ENCODE assay signal across 8 cellular contexts in genomic region chrX:11787564-11787963, GRCh38. TPM values are rescaled to one million over a fixed set of nuclear protein-coding genes. Genes with fewer than 3 reads are reported as not detected.
A peak's percentile ranks its signal among the peaks of the same experiment; 100 is the strongest.
DNase-seq lines count a peak whose midpoint lies in the region; ATAC-seq and TF ChIP-seq lines count a peak whose summit lies in the region.

No MANE protein-coding gene starts in this region.

- no peaks in the 10 kb centered on the region for H3K9me3 ChIP-seq in thoracic aorta

- H3K36me3 ChIP-seq in GM06990 (ENCODE audit: control insufficient read depth, insufficient read depth, low read length) (no peaks in the 10 kb centered on the region), thoracic aorta (no peaks in the 10 kb centered on the region)

- no peaks in the 10 kb centered on the region for H3K27me3 Mint-ChIP-seq in activated T-helper 2 cell treated with anti-CD3 and anti-CD28 coated beads, Interferon-gamma antibody, Interleukin-2, Interleukin-4, amounts not matched to agents 10 μg/mL and 5 μg/mL and 100 μg/mL, durations not matched to agents 14 hours and 24 hours and 36 hours (ENCODE audit: low read depth)

- TF ChIP-seq CTCF in GM06990 (IDR thresholded peaks at IDR 0.05; ENCODE audit: insufficient read depth, low read length, poor library complexity, severe bottlenecking) (peak; percentile 68), thoracic aorta (IDR thresholded peaks at IDR 0.05) (peak; percentile 41)

- intact Hi-C loops in activated T-helper 2 cell treated with anti-CD3 and anti-CD28 coated beads, Interferon-gamma antibody, Interleukin-2, Interleukin-4, amounts not matched to agents 10 μg/mL and 5 μg/mL and 100 μg/mL, durations not matched to agents 14 hours and 24 hours and 36 hours (cut with micrococcal nuclease), result loop anchor here (1.0 kb wide), 1 partner anchor 121 kb away; no protein-coding TSS in a partner anchor

- peaks cover 13% of the 10 kb centered on the region for H3K4me1 Mint-ChIP-seq in activated T-helper 2 cell treated with anti-CD3 and anti-CD28 coated beads, Interferon-gamma antibody, Interleukin-2, Interleukin-4, amounts not matched to agents 10 μg/mL and 5 μg/mL and 100 μg/mL, durations not matched to agents 14 hours and 24 hours and 36 hours (ENCODE audit: low read depth)

- no peaks in the 10 kb centered on the region for H3K9me3 Mint-ChIP-seq in activated T-helper 2 cell treated with anti-CD3 and anti-CD28 coated beads, Interferon-gamma antibody, Interleukin-2, Interleukin-4, amounts not matched to agents 10 μg/mL and 5 μg/mL and 100 μg/mL, durations not matched to agents 14 hours and 24 hours and 36 hours

- no peaks in the 10 kb centered on the region for H3K36me3 Mint-ChIP-seq in activated T-helper 2 cell treated with anti-CD3 and anti-CD28 coated beads, Interferon-gamma antibody, Interleukin-2, Interleukin-4, amounts not matched to agents 10 μg/mL and 5 μg/mL and 100 μg/mL, durations not matched to agents 14 hours and 24 hours and 36 hours (ENCODE audit: low read depth)

- ATAC-seq in thoracic aorta (ENCODE audit: insufficient number of reproducible peaks, low FRiP score, low read depth), result no peak
- no peak for ATAC-seq in GM18909 (IDR thresholded peaks at IDR 0.05; ENCODE audit: poor library complexity, unreplicated experiment)
- no peak for ATAC-seq in GM18873 (IDR thresholded peaks at IDR 0.05; ENCODE audit: low FRiP score, unreplicated experiment)

- H3K4me3 ChIP-seq in GM06990 (replicated peaks; ENCODE audit: low read depth, low read length) (peak overlapping the region; percentile 20; the same call in 1 of the 2 replicates), thoracic aorta (peak overlapping the region; percentile 55)

- no peaks in the 10 kb centered on the region for H3K4me1 ChIP-seq in thoracic aorta (ENCODE audit: control insufficient read depth in 1 of 2, low read depth in 2 of 2)

- no peak overlapping the region for H3K27ac Mint-ChIP-seq in activated T-helper 2 cell treated with anti-CD3 and anti-CD28 coated beads, Interferon-gamma antibody, Interleukin-2, Interleukin-4, amounts not matched to agents 10 μg/mL and 5 μg/mL and 100 μg/mL, durations not matched to agents 14 hours and 24 hours and 36 hours

- peak overlapping the region; percentile 52 for H3K4me3 Mint-ChIP-seq in activated T-helper 2 cell treated with anti-CD3 and anti-CD28 coated beads, Interferon-gamma antibody, Interleukin-2, Interleukin-4, amounts not matched to agents 10 μg/mL and 5 μg/mL and 100 μg/mL, durations not matched to agents 14 hours and 24 hours and 36 hours (ENCODE audit: low read depth)

- DNase-seq in GM06990 (ENCODE audit: extremely low read depth, insufficient read length), result peak; percentile 46
- peak; percentile 49 to 80 for DNase-seq in NCI-H526 (lab: John Stamatoyannopoulos, UW)
- DNase-seq in activated T-helper 2 cell treated with anti-CD3 and anti-CD28 coated beads, Interferon-gamma antibody, Interleukin-2, Interleukin-4, amounts not matched to agents 10 μg/mL and 5 μg/mL and 100 μg/mL, durations not matched to agents 14 hours and 24 hours and 36 hours (ENCODE audit: low spot score), result peak; percentile 51
- DNase-seq in globus pallidus (ENCODE audit: low spot score), result peak; percentile 69
- peak; percentile 63 for DNase-seq in pons (ENCODE audit: low spot score)
- no peak for DNase-seq in thoracic aorta (ENCODE audit: low spot score)

- no peaks in the 10 kb centered on the region for H3K27me3 ChIP-seq in GM06990 (replicated peaks; ENCODE audit: control insufficient read depth, insufficient read depth, low read length)
- H3K27me3 ChIP-seq in thoracic aorta (replicated peaks; ENCODE audit: insufficient read depth), result no peaks in the 10 kb centered on the region

- no peak overlapping the region for H3K27ac ChIP-seq in thoracic aorta

RNA-seq across cellular contexts. Expression of gene MSL3, which starts 29.5 kb away (rescaled TPM):
- total RNA-seq in activated T-helper 2 cell treated with anti-CD3 and anti-CD28 coated beads, Interferon-gamma antibody, Interleukin-2, Interleukin-4, amounts not matched to agents 10 μg/mL and 5 μg/mL and 100 μg/mL, durations not matched to agents 14 hours and 24 hours and 36 hours, result 32.5 and 37.6 TPM in 2 replicates
- total RNA-seq in thoracic aorta, result 10 to 100 TPM; 25.5 to 25.8 TPM
